In genomic region chr3:10091387-10091786, GRCh38 we compare ENCODE assay signal across 7 cellular contexts. TPM values are rescaled to one million over a fixed set of nuclear protein-coding genes. Genes with fewer than 3 reads are reported as not detected.
"Had no signal": no experiment of that assay in that cellular context is flagged by ENCODE, and none has a peak within 500 bp of the region (broad histone marks: within the 10 kb centered on the region; RNA-seq: fewer than 3 reads in every experiment).

No MANE protein-coding gene starts in this region.

RNA-seq across cellular contexts. Expression of gene FANCD2OS, which starts 16.7 kb away (rescaled TPM):
- total RNA-seq: GM23248, GM23338, H1, H4, H7, H9, HFFc6 had no signal
- polyA plus RNA-seq: GM23248, H1 had no signal
